Comparison of ENCODE assay signal across 10 cellular contexts in genomic region chr11:12201016-12201985, GRCh38.
DNase-seq lines count a peak whose midpoint lies in the region; FAIRE-seq and TF ChIP-seq lines count a peak whose summit lies in the region.
"Had no signal": no experiment of that assay in that cellular context is flagged by ENCODE, and none has a peak within 500 bp of the region (broad histone marks: within the 10 kb centered on the region; RNA-seq: fewer than 3 reads in every experiment).

No MANE protein-coding gene starts in this region.

- H3K4me2 ChIP-seq in mesendoderm (ENCODE audit: low read length): no peak overlapping the region

- H3K36me3 ChIP-seq in A673 (ENCODE audit: insufficient read depth, low read length, poor library complexity, severe bottlenecking) (no peaks in the 10 kb centered on the region), mesendoderm (ENCODE audit: control insufficient read depth, insufficient read depth, low read length) (no peaks in the 10 kb centered on the region), WERI-Rb-1 (no peaks in the 10 kb centered on the region)

- no peak overlapping the region for H3K18ac ChIP-seq in mesendoderm (ENCODE audit: low read length)

- H3K4me1 ChIP-seq in A673 (ENCODE audit: insufficient read depth, low read length, poor library complexity, severe bottlenecking) (no peaks in the 10 kb centered on the region), mesendoderm (ENCODE audit: control insufficient read depth, low read depth, low read length) (peaks cover 13% of the 10 kb centered on the region)

- H2AK5ac ChIP-seq in mesendoderm (ENCODE audit: low read length): peak overlapping the region; percentile 81

- DNase-seq in A673 (ENCODE audit: low spot score) (peak; percentile 47), LHCN-M2 (ENCODE audit: low read depth) (peak; percentile 59), dermis blood vessel endothelial cell (peak; percentile 99), mesendoderm (peak; percentile 94), NCI-H69 (lab: John Stamatoyannopoulos, UW) (no peak), D721Med (ENCODE audit: insufficient read length, low spot score) (no peak), WERI-Rb-1 (no peak)
- no peak for DNase-seq in stimulated activated CD4-positive, alpha-beta T cell treated with anti-CD3 and anti-CD28 coated beads, Interleukin-2, amount 100 ng/mL, for 48 hours
- DNase-seq: naive B cell had no signal

- TF ChIP-seq CTCF in A673 (conservative IDR thresholded peaks at IDR 0.05; ENCODE audit: low read depth, low read length) (no peak), D721Med (IDR thresholded peaks at IDR 0.05; ENCODE audit: insufficient read depth, missing control alignments) (no peak), WERI-Rb-1 (IDR thresholded peaks at IDR 0.05; ENCODE audit: low read depth, low read length) (no peak)

- H4K8ac ChIP-seq in mesendoderm (ENCODE audit: low read depth, low read length): no peak overlapping the region

- POLR2A ChIA-PET in A673 (lab: Charles Lee; ENCODE audit: low non-redundant PET): no interaction called here

- no CpG with 5 or more reads among the region's 18 CpGs for WGBS in mesendoderm (ENCODE audit: extremely low coverage, insufficient coverage, low lambda C conversion rate)

- H4K5ac ChIP-seq in mesendoderm (ENCODE audit: low read length): peak overlapping the region; percentile 34

- no peak overlapping the region for H3K27ac ChIP-seq in A673 (ENCODE audit: low read depth, low read length, poor library complexity, severe bottlenecking)
- H3K27ac ChIP-seq in mesendoderm (ENCODE audit: low read depth, low read length): peak overlapping the region; percentile 13
- H3K27ac ChIP-seq in WERI-Rb-1: no peak overlapping the region

- CTCF ChIA-PET in A673 (lab: Charles Lee): no interaction called here

- no peak overlapping the region for H2BK120ac ChIP-seq in mesendoderm (ENCODE audit: low read depth, low read length)

- no peak overlapping the region for H2BK15ac ChIP-seq in mesendoderm (replicated peaks; ENCODE audit: low read depth)

- no peak overlapping the region for H3K4me3 ChIP-seq in A673 (ENCODE audit: low read depth, low read length, poor library complexity, severe bottlenecking)
- no peak overlapping the region for H3K4me3 ChIP-seq in mesendoderm (ENCODE audit: low read length)
- H3K4me3 ChIP-seq in WERI-Rb-1 (ENCODE audit: low read depth, low read length): no peak overlapping the region

- H3K56ac ChIP-seq in mesendoderm (ENCODE audit: low read length): peak overlapping the region; percentile 71

- H3K9ac ChIP-seq in mesendoderm (ENCODE audit: low read length): peak overlapping the region; percentile 10

- no peaks in the 10 kb centered on the region for H3K79me2 ChIP-seq in mesendoderm (ENCODE audit: control insufficient read depth, insufficient read depth, low read length)

- H3K27me3 ChIP-seq in A673 (replicated peaks; ENCODE audit: insufficient read depth, low read depth, low read length, poor library complexity) (no peaks in the 10 kb centered on the region), mesendoderm (ENCODE audit: insufficient read depth, low read length, poor library complexity) (no peaks in the 10 kb centered on the region), WERI-Rb-1 (ENCODE audit: insufficient read depth, low read depth, severe bottlenecking) (no peaks in the 10 kb centered on the region)

- no peak overlapping the region for H3K23ac ChIP-seq in mesendoderm (ENCODE audit: low read length)

- H3K79me1 ChIP-seq in mesendoderm (ENCODE audit: low read length): no peaks in the 10 kb centered on the region

- no peak for FAIRE-seq in D721Med (lab: Jason Lieb, UNC)
- FAIRE-seq: G401.6 had no signal

- H3K9me3 ChIP-seq in A673 (ENCODE audit: low read depth, low read length, poor library complexity, severe bottlenecking) (no peaks in the 10 kb centered on the region), WERI-Rb-1 (ENCODE audit: severe bottlenecking) (no peaks in the 10 kb centered on the region)

- H3K4ac ChIP-seq in mesendoderm (ENCODE audit: low read depth, low read length): no peak overlapping the region

- intact Hi-C loops in A673 (cut with micrococcal nuclease; ENCODE audit: unreplicated experiment): no loop called here

- BruUV-seq in A673 (replicated peaks; lab: Mats Ljungman, UMichigan): no TSS peak

- peak overlapping the region; percentile 85 for H2BK5ac ChIP-seq in mesendoderm (ENCODE audit: low read length)

Comparison
In these comparisons a context has a peak if more than half of its experiments do, and no peak if none do; other contexts are left out.
1. DNase-seq: peak in A673 (single experiment), LHCN-M2 (single experiment), dermis blood vessel endothelial cell (single experiment) and mesendoderm (single experiment); none in NCI-H69 (single experiment), stimulated activated CD4-positive, alpha-beta T cell treated with anti-CD3 and anti-CD28 coated beads, Interleukin-2, amount 100 ng/mL, for 48 hours (0 of 2), D721Med (single experiment) and WERI-Rb-1 (single experiment).